In the genomic region with DNA sequence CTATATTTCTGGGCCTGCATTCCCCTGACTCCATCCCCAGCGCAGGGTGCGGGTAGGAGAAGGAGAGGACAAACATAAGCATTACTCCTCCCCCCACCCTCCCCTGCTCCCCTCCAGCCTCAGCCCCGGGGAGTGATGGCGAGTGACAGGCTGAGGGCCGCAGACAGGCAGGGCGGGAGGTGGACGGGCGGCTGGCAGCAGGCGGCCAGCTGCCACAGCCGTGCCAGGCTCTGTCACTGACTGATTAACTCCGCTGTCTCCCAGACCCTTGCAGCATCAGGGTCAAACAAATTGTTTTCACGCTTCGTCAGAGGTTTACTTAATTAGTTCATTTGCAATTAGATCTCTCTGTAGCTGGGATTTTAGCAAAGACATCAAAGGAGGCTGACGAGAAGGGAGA, we compare ENCODE assay signal across 18 cellular contexts. TPM values are rescaled to one million over a fixed set of nuclear protein-coding genes. Genes with fewer than 3 reads are reported as not detected.
DNase-seq lines count a peak whose midpoint lies in the region; ATAC-seq, FAIRE-seq and TF ChIP-seq lines count a peak whose summit lies in the region.
"Had no signal": no experiment of that assay in that cellular context is flagged by ENCODE, and none has a peak within 500 bp of the region (broad histone marks: within the 10 kb centered on the region; RNA-seq: fewer than 3 reads in every experiment).

No MANE protein-coding gene starts in this region.

- H3K27ac ChIP-seq in astrocyte (ENCODE audit: low read depth, low read length) = no peak overlapping the region
- H3K27ac ChIP-seq in neural progenitor cell = no peak overlapping the region
- H3K27ac ChIP-seq in temporal lobe (ENCODE audit: low read depth, low read length) = peak overlapping the region; percentile 2
- H3K27ac ChIP-seq: BLaER1 had no signal

- peaks cover 2% of the 10 kb centered on the region for H3K27me3 Mint-ChIP-seq in astrocyte (ENCODE audit: low read depth, unreplicated experiment)
- H3K27me3 Mint-ChIP-seq in neural progenitor cell (ENCODE audit: insufficient read depth, low read depth) = peaks cover 10% of the 10 kb centered on the region
- H3K27me3 Mint-ChIP-seq: CD8-positive, alpha-beta memory T cell had no signal

- H3K4me1 Mint-ChIP-seq in astrocyte (ENCODE audit: low read depth, unreplicated experiment) = peaks cover 21% of the 10 kb centered on the region
- peaks cover 68% of the 10 kb centered on the region for H3K4me1 Mint-ChIP-seq in neural progenitor cell

- H3K4me1 ChIP-seq in astrocyte (ENCODE audit: insufficient read depth, low read length) (no peaks in the 10 kb centered on the region), neural progenitor cell (peaks cover 47% of the 10 kb centered on the region)

- no peaks in the 10 kb centered on the region for H3K9me3 ChIP-seq in astrocyte (ENCODE audit: insufficient read depth, low read depth, low read length)
- H3K9me3 ChIP-seq in neural progenitor cell (ENCODE audit: low read depth) = no peaks in the 10 kb centered on the region
- H3K9me3 ChIP-seq: BLaER1 had no signal

- H3F3A ChIP-seq in neural progenitor cell (ENCODE audit: low read depth) = peaks cover 13% of the 10 kb centered on the region

- H3K4me3 ChIP-seq in astrocyte (ENCODE audit: insufficient read depth, low read depth, low read length) = no peak overlapping the region
- H3K4me3 ChIP-seq in neural progenitor cell = no peak overlapping the region
- H3K4me3 ChIP-seq: BLaER1, GM23338 had no signal

- H3K36me3 Mint-ChIP-seq in astrocyte (ENCODE audit: low read depth, unreplicated experiment) (peaks cover 26% of the 10 kb centered on the region), neural progenitor cell (peaks cover 28% of the 10 kb centered on the region)

- FAIRE-seq in astrocyte (lab: Jason Lieb, UNC) = no peak
- FAIRE-seq: GM12891 had no signal

- H3K4me3 Mint-ChIP-seq in astrocyte (ENCODE audit: unreplicated experiment) (no peak overlapping the region), neural progenitor cell (peak overlapping the region; percentile 64)
- H3K4me3 Mint-ChIP-seq: CD8-positive, alpha-beta memory T cell; GM23338 had no signal

- H3K9me3 Mint-ChIP-seq in astrocyte (ENCODE audit: unreplicated experiment) (peaks cover 5% of the 10 kb centered on the region), neural progenitor cell (no peaks in the 10 kb centered on the region)
- H3K9me3 Mint-ChIP-seq: CD8-positive, alpha-beta memory T cell; GM23338 had no signal

- H2AFZ ChIP-seq in astrocyte (ENCODE audit: low read depth, low read length) (no peak overlapping the region), neural progenitor cell (replicated peaks) (no peak overlapping the region)
- H2AFZ ChIP-seq: GM23338 had no signal

- no peaks in the 10 kb centered on the region for H3K27me3 ChIP-seq in astrocyte (ENCODE audit: insufficient read depth, low read length)
- H3K27me3 ChIP-seq in neural progenitor cell = no peaks in the 10 kb centered on the region
- H3K27me3 ChIP-seq: BLaER1 had no signal

- H3K9ac ChIP-seq in astrocyte (ENCODE audit: low read length) = no peak overlapping the region
- no peak overlapping the region for H3K9ac ChIP-seq in neural progenitor cell
- H3K9ac ChIP-seq: BLaER1 had no signal

- TF ChIP-seq CTCF in astrocyte (IDR thresholded peaks at IDR 0.05; ENCODE audit: insufficient read depth, low read depth, low read length) = no peak
- TF ChIP-seq CTCF in neural progenitor cell (IDR thresholded peaks at IDR 0.05) = no peak

- H4K20me1 ChIP-seq in astrocyte (ENCODE audit: insufficient read depth, low read length) = peaks cover 13% of the 10 kb centered on the region
- H4K20me1 ChIP-seq in neural progenitor cell (ENCODE audit: low read depth) = peaks cover 67% of the 10 kb centered on the region

- H3K27ac Mint-ChIP-seq in astrocyte (ENCODE audit: unreplicated experiment) (peak overlapping the region; percentile 47), neural progenitor cell (peak overlapping the region; percentile 86)
- H3K27ac Mint-ChIP-seq: GM23338 had no signal

- no peaks in the 10 kb centered on the region for H3K79me2 ChIP-seq in astrocyte (ENCODE audit: insufficient read depth, low read length)
- no peaks in the 10 kb centered on the region for H3K79me2 ChIP-seq in neural progenitor cell (ENCODE audit: low read depth)

- no peak for ATAC-seq in HG02763 (IDR thresholded peaks at IDR 0.05; ENCODE audit: unreplicated experiment)
- no peak for ATAC-seq in GM19463 (IDR thresholded peaks at IDR 0.05; ENCODE audit: unreplicated experiment)

- DNase-seq in NCI-H1417 (lab: John Stamatoyannopoulos, UW) (peak in 2 of 3 experiments; percentile 55 to 68), NCI-H1417 treated with DMSO at 0.1 percent for 48 hours (lab: John Stamatoyannopoulos, UW) (no peak), astrocyte (ENCODE audit: low read depth) (no peak), neural progenitor cell (ENCODE audit: low spot score) (no peak), middle frontal gyrus (ENCODE audit: extremely low spot score, low spot score) (no peak)
- DNase-seq: 8988T; CD8-positive, alpha-beta memory T cell; GDM1; NCI-H1436; NCI-H2029 treated with DMSO at 0.1 percent for 48 hours; OCI-M1; SIG-M5 had no signal

- peaks cover 2% of the 10 kb centered on the region for H3K36me3 ChIP-seq in astrocyte (ENCODE audit: insufficient read depth, low read length)
- H3K36me3 ChIP-seq in neural progenitor cell = no peaks in the 10 kb centered on the region

- H3K4me2 ChIP-seq in astrocyte (ENCODE audit: low read length) (no peak overlapping the region), neural progenitor cell (no peak overlapping the region)
- H3K4me2 ChIP-seq: BLaER1, GM23338 had no signal

RNA-seq across cellular contexts. Expression of gene FOXP4, which starts 41.9 kb away (rescaled TPM):
- total RNA-seq in astrocyte (41.9 and 43.7 TPM in 2 replicates), neural progenitor cell (ENCODE audit: low replicate concordance) (2.7 and 6.9 TPM in 2 replicates), temporal lobe (2.2 TPM)

RNA-seq across cellular contexts. Expression of gene MDFI, which starts 50.2 kb away (rescaled TPM):
- total RNA-seq in astrocyte (144 and 167 TPM in 2 replicates), neural progenitor cell (ENCODE audit: low replicate concordance) (29.5 and 87.4 TPM in 2 replicates), temporal lobe (8.4 TPM)
- total RNA-seq: CD8-positive, alpha-beta memory T cell had no signal

Comparison
In these comparisons a context has a peak if more than half of its experiments do, and no peak if none do; other contexts are left out.
1. DNase-seq: peak in NCI-H1417 (2 of 3); none in NCI-H1417 treated with DMSO at 0.1 percent for 48 hours (single experiment), astrocyte (single experiment), neural progenitor cell (single experiment) and middle frontal gyrus (single experiment).